ENCODE assay signal across 32 cellular contexts in the genomic region with DNA sequence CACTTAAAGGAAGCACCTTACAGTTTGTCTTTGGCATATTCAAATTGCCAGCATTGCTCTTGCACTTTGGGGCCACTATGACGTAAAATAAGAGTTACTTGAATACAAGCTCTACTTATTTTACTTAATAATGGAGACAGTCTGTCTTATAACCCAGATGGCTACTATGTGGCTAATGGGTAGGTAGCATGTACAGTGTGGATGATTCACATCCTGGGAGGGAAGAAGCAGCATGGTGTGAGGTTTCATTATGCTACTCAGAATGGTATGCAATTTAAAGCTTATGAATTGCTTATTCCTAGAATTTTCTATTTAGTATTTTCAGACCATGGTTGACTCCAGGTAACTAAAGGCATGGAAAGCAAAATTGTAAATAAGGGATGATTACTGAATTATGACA.
DNase-seq lines count a peak whose midpoint lies in the region; ATAC-seq and TF ChIP-seq lines count a peak whose summit lies in the region.
"Had no signal": no experiment of that assay in that cellular context is flagged by ENCODE, and none has a peak within 500 bp of the region (broad histone marks: within the 10 kb centered on the region; RNA-seq: fewer than 3 reads in every experiment).

No MANE protein-coding gene starts in this region.

- H3K4me3 ChIP-seq in fibroblast of lung (replicated peaks in 1 of 4; ENCODE audit: control extremely low read depth in 1 of 4, insufficient read depth in 1 of 4, low read depth in 3 of 4, low read length in 4 of 4) (no peak overlapping the region), skeletal muscle cell (ENCODE audit: low read depth, low read length) (no peak overlapping the region), SJCRH30 (no peak overlapping the region)
- H3K4me3 ChIP-seq: cardiac muscle cell, coronary artery, left ventricle myocardium inferior, testis had no signal

- H2AFZ ChIP-seq in fibroblast of lung (ENCODE audit: low read length): no peak overlapping the region

- H3K36me3 ChIP-seq in fibroblast of lung (ENCODE audit: control insufficient read depth, insufficient read depth, low read length) (no peaks in the 10 kb centered on the region), SJCRH30 (no peaks in the 10 kb centered on the region)
- H3K36me3 ChIP-seq: cardiac muscle cell, left ventricle myocardium inferior, neutrophil had no signal

- DNase-seq in DMS53 (lab: John Stamatoyannopoulos, UW) (peak; percentile 2), DMS53 treated with DMSO at 0.1 percent for 48 hours (lab: John Stamatoyannopoulos, UW; ENCODE audit: unreplicated experiment) (no peak), RKO (ENCODE audit: low spot score) (peak; percentile 21), fibroblast of lung (ENCODE audit: low read depth in 2 of 2) (peak; percentile 15 to 43), skeletal muscle cell (ENCODE audit: low read depth) (peak; percentile 36), SJCRH30 (no peak)
- DNase-seq: activated CD8-positive, alpha-beta memory T cell treated with anti-CD3 and anti-CD28 coated beads, Interleukin-2, amount 10 ng/mL, durations not matched to agents 7 days and 5 days; activated naive CD4-positive, alpha-beta T cell treated with anti-CD3 and anti-CD28 coated beads for 36 hours; activated T-cell treated with anti-CD3 and anti-CD28 coated beads, Interleukin-2, amount 50 U/mL, for 72 hours; amniotic stem cell; CD4-positive, CD25-positive, alpha-beta regulatory T cell; effector memory CD4-positive, alpha-beta T cell; H7; hippocampal formation; immature natural killer cell; KBM-7; left ventricle myocardium inferior; NCI-H1417 treated with DMSO at 0.1 percent for 48 hours; NCI-H2081 treated with DMSO at 0.1 percent for 48 hours; NCI-H345; NCI-H774; stimulated activated naive CD4-positive, alpha-beta T cell treated with Interleukin-2 at 50 U/mL for 16 hours; SW 1271; T-helper 9 cell; testis had no signal

- H3K27me3 ChIP-seq in fibroblast of lung (ENCODE audit: control insufficient read depth, insufficient read depth, low read length) (no peaks in the 10 kb centered on the region), SJCRH30 (no peaks in the 10 kb centered on the region; the same call in 1 of the 2 replicates)
- H3K27me3 ChIP-seq: cardiac muscle cell, neutrophil, testis had no signal

- no peaks in the 10 kb centered on the region for H4K20me1 ChIP-seq in fibroblast of lung (ENCODE audit: control insufficient read depth, extremely low read depth, insufficient read depth, low read length)

- no peaks in the 10 kb centered on the region for H3K79me2 ChIP-seq in fibroblast of lung (ENCODE audit: control insufficient read depth, insufficient read depth, low read length)

- H3K4me1 ChIP-seq in fibroblast of lung (ENCODE audit: control insufficient read depth, extremely low read depth, insufficient read depth, low read length) (no peaks in the 10 kb centered on the region), SJCRH30 (no peaks in the 10 kb centered on the region)
- H3K4me1 ChIP-seq: left ventricle myocardium inferior, testis had no signal

- no peak overlapping the region for H3K27ac ChIP-seq in fibroblast of lung (ENCODE audit: insufficient read depth, low read length)
- no peak overlapping the region for H3K27ac ChIP-seq in SJCRH30
- H3K27ac ChIP-seq: 22Rv1, cardiac muscle cell, coronary artery, left ventricle myocardium inferior, neutrophil, testis had no signal

- H3K4me2 ChIP-seq in fibroblast of lung (ENCODE audit: extremely low read depth, insufficient read depth, low read length): no peak overlapping the region

- H3K9me3 ChIP-seq in fibroblast of lung (ENCODE audit: control insufficient read depth, insufficient read depth, low read depth, low read length) (no peaks in the 10 kb centered on the region), SJCRH30 (replicated peaks) (no peaks in the 10 kb centered on the region)
- H3K9me3 ChIP-seq: left ventricle myocardium inferior, neutrophil, testis had no signal

- TF ChIP-seq CTCF in fibroblast of lung (conservative IDR thresholded peaks at IDR 0.05 in 1 of 2, IDR thresholded peaks at IDR 0.05 in 1 of 2; ENCODE audit: low read depth in 1 of 2, low read length in 2 of 2): no peak

- ATAC-seq in HG03565 (IDR thresholded peaks at IDR 0.05; ENCODE audit: unreplicated experiment): no peak
- ATAC-seq in GM19324 (IDR thresholded peaks at IDR 0.05; ENCODE audit: low FRiP score, unreplicated experiment): no peak
- ATAC-seq: activated CD8-positive, alpha-beta memory T cell treated with anti-CD3 and anti-CD28 coated beads, Interleukin-2, amount 10 ng/mL, durations not matched to agents 7 days and 5 days; activated T-cell treated with anti-CD3 and anti-CD28 coated beads, Interleukin-2, amount 50 U/mL, for 72 hours; WTC11 had no signal

- H3K9ac ChIP-seq in fibroblast of lung (ENCODE audit: insufficient read depth, low read length): no peak overlapping the region

Comparison
In these comparisons a context has a peak if more than half of its experiments do, and no peak if none do; other contexts are left out.
1. DNase-seq: peak in DMS53 (single experiment), RKO (single experiment), fibroblast of lung (2 of 2) and skeletal muscle cell (single experiment); none in DMS53 treated with DMSO at 0.1 percent for 48 hours (single experiment) and SJCRH30 (0 of 2).